Comparison of ENCODE assay signal across 22 cellular contexts in the genomic region with DNA sequence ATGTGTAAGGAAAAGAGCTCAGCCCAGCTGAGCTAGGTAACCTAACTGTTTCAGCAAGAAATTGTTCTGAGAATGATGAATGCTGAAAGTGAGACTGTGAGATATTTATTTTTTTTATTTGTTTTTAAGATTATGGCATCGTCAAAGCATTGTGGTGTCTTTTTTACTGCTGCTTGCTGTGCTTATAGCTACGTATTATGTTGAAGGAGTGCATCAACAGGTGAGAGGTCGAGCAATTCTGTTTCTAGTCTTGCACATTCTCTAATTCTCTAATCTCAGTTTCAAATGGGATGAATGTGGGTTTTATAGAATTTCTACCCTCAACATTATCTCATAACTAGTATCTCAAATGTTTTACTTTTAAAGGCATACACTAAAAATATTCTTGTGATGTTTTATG. TPM values are rescaled to one million over a fixed set of nuclear protein-coding genes. Genes with fewer than 3 reads are reported as not detected.
DNase-seq lines count a peak whose midpoint lies in the region; ATAC-seq and TF ChIP-seq lines count a peak whose summit lies in the region.
"Had no signal": no experiment of that assay in that cellular context is flagged by ENCODE, and none has a peak within 500 bp of the region (broad histone marks: within the 10 kb centered on the region; RNA-seq: fewer than 3 reads in every experiment).

No MANE protein-coding gene starts in this region.

- 94 to 96% methylated on average over 3 of the region's 3 CpGs for WGBS in heart right ventricle, 2 donors

- peak overlapping the region; percentile 17 for H3K27ac Mint-ChIP-seq in nephron progenitor cell
- no peak overlapping the region for H3K27ac Mint-ChIP-seq in activated CD4-positive, alpha-beta T cell treated with anti-CD3 and anti-CD28 coated beads, Interleukin-2, amount 10 ng/mL, durations not matched to agents 7 days and 5 days
- H3K27ac Mint-ChIP-seq: CD4-positive, alpha-beta T cell had no signal

- no peak for ATAC-seq in heart right ventricle

- H3K27me3 ChIP-seq in left ventricle myocardium inferior (ENCODE audit: low read depth) (no peaks in the 10 kb centered on the region), heart right ventricle (no peaks in the 10 kb centered on the region)
- H3K27me3 ChIP-seq: BE2C; BLaER1 treated with 17β-estradiol and CSF1 and Interleukin-3, amounts not matched to agents 10 nM and 100 nM had no signal

- no peak overlapping the region for H3K4me3 Mint-ChIP-seq in nephron progenitor cell
- no peak overlapping the region for H3K4me3 Mint-ChIP-seq in activated CD4-positive, alpha-beta T cell treated with anti-CD3 and anti-CD28 coated beads, Interleukin-2, amount 10 ng/mL, durations not matched to agents 7 days and 5 days
- H3K4me3 Mint-ChIP-seq: CD14-positive monocyte; CD4-positive, alpha-beta T cell had no signal

- H3K36me3 ChIP-seq in left ventricle myocardium inferior: peaks cover 38% of the 10 kb centered on the region
- H3K36me3 ChIP-seq in heart right ventricle: peaks cover 0 to 89% (median 5%) of the 10 kb centered on the region in 9 donors

- no peaks in the 10 kb centered on the region for H3K27me3 Mint-ChIP-seq in nephron progenitor cell (ENCODE audit: low read depth, poor library complexity)
- no peaks in the 10 kb centered on the region for H3K27me3 Mint-ChIP-seq in activated CD4-positive, alpha-beta T cell treated with anti-CD3 and anti-CD28 coated beads, Interleukin-2, amount 10 ng/mL, durations not matched to agents 7 days and 5 days
- H3K27me3 Mint-ChIP-seq: CD4-positive, alpha-beta T cell had no signal

- intact Hi-C loops in left ventricle myocardium inferior (cut with micrococcal nuclease): no loop called here
- intact Hi-C loops in heart right ventricle (cut with DNase I): no loop called here

- H3K4me1 ChIP-seq in left ventricle myocardium inferior (peaks cover 10% of the 10 kb centered on the region), heart right ventricle (peaks cover 0 to 8% (median 0%) of the 10 kb centered on the region in 9 donors)
- H3K4me1 ChIP-seq: A549, BE2C had no signal

- CTCF ChIA-PET in activated CD4-positive, alpha-beta T cell treated with anti-CD3 and anti-CD28 coated beads, Interleukin-2, amount 10 ng/mL, durations not matched to agents 7 days and 5 days (lab: Charles Lee): interaction anchor here (0.6 to 1.1 kb wide), 3 partner anchors 12 to 151 kb away, joined by 3 to 4 read pairs (median 4); no protein-coding TSS in a partner anchor

- H3K36me3 Mint-ChIP-seq in nephron progenitor cell (ENCODE audit: low read depth): peaks cover 25% of the 10 kb centered on the region
- H3K36me3 Mint-ChIP-seq in activated CD4-positive, alpha-beta T cell treated with anti-CD3 and anti-CD28 coated beads, Interleukin-2, amount 10 ng/mL, durations not matched to agents 7 days and 5 days (ENCODE audit: low read depth): peaks cover 2% of the 10 kb centered on the region

- H3K9me3 ChIP-seq in left ventricle myocardium inferior (replicated peaks): no peaks in the 10 kb centered on the region
- H3K9me3 ChIP-seq in heart right ventricle: no peaks in the 10 kb centered on the region
- H3K9me3 ChIP-seq: A549, BE2C had no signal

- no peak for DNase-seq in left ventricle myocardium inferior
- no peak for DNase-seq in heart right ventricle
- no peak for DNase-seq in nephron progenitor cell
- no peak for DNase-seq in activated CD4-positive, alpha-beta T cell treated with anti-CD3 and anti-CD28 coated beads, Interleukin-2, amount 10 ng/mL, durations not matched to agents 7 days and 5 days
- DNase-seq in NCI-H2196 (lab: John Stamatoyannopoulos, UW; ENCODE audit: unreplicated experiment): no peak
- DNase-seq in GOT3 (lab: John Stamatoyannopoulos, UW): no peak
- DNase-seq: 8988T; ACHN; AML-193; BE2C; Calu3; CD4-positive, alpha-beta T cell; COR-L47; DMS53; DMS79 treated with DMSO at 0.1 percent for 48 hours; GF-D8; H7; HCEC 1CT had no signal

- H3K27ac ChIP-seq in left ventricle myocardium inferior (replicated peaks): peak overlapping the region; percentile 80
- H3K27ac ChIP-seq in heart right ventricle: no peak overlapping the region
- peak overlapping the region; percentile 0 for H3K27ac ChIP-seq in VCaP
- H3K27ac ChIP-seq: A549; BLaER1 treated with 17β-estradiol and CSF1 and Interleukin-3, amounts not matched to agents 10 nM and 100 nM had no signal

- POLR2A ChIA-PET in activated CD4-positive, alpha-beta T cell treated with anti-CD3 and anti-CD28 coated beads, Interleukin-2, amount 10 ng/mL, durations not matched to agents 7 days and 5 days (lab: Charles Lee): no interaction called here

- H3K4me3 ChIP-seq in left ventricle myocardium inferior (no peak overlapping the region), heart right ventricle (no peak overlapping the region)
- H3K4me3 ChIP-seq: A549; BLaER1 treated with 17β-estradiol and CSF1 and Interleukin-3, amounts not matched to agents 10 nM and 100 nM had no signal

- H3K9me3 Mint-ChIP-seq in nephron progenitor cell: no peaks in the 10 kb centered on the region
- no peaks in the 10 kb centered on the region for H3K9me3 Mint-ChIP-seq in activated CD4-positive, alpha-beta T cell treated with anti-CD3 and anti-CD28 coated beads, Interleukin-2, amount 10 ng/mL, durations not matched to agents 7 days and 5 days
- H3K9me3 Mint-ChIP-seq: CD14-positive monocyte; CD4-positive, alpha-beta T cell had no signal

- TF ChIP-seq CTCF in left ventricle myocardium inferior (IDR thresholded peaks at IDR 0.05; ENCODE audit: borderline replicate concordance) (no peak), heart right ventricle (IDR thresholded peaks at IDR 0.05) (no peak), VCaP (conservative IDR thresholded peaks at IDR 0.05) (no peak), nephron progenitor cell (IDR thresholded peaks at IDR 0.05) (no peak)

- no peaks in the 10 kb centered on the region for H3K4me1 Mint-ChIP-seq in nephron progenitor cell
- H3K4me1 Mint-ChIP-seq in activated CD4-positive, alpha-beta T cell treated with anti-CD3 and anti-CD28 coated beads, Interleukin-2, amount 10 ng/mL, durations not matched to agents 7 days and 5 days: no peaks in the 10 kb centered on the region

RNA-seq across cellular contexts. Expression of gene VMP1, which starts 29.9 kb away (rescaled TPM):
- total RNA-seq in left ventricle myocardium inferior: 50.8 TPM
- total RNA-seq in heart right ventricle: 10 to 100 TPM; 41.3 to 98.9 (median 51.6) TPM
- 10 to 100 TPM; 20.5 to 38.1 TPM for polyA plus RNA-seq in heart right ventricle
- 100 to 1,000 TPM; 194 to 213 TPM for total RNA-seq in activated CD4-positive, alpha-beta T cell treated with anti-CD3 and anti-CD28 coated beads, Interleukin-2, amount 10 ng/mL, durations not matched to agents 7 days and 5 days

RNA-seq across cellular contexts. Expression of gene PTRH2, which starts 30.1 kb away (rescaled TPM):
- total RNA-seq in left ventricle myocardium inferior (10.9 TPM), heart right ventricle (10 to 100 TPM in 3 of 10 donors, 1 to 10 TPM in 7; 7.5 to 13.8 (median 9.1) TPM)
- 10 to 100 TPM; 21.7 to 23.6 TPM for polyA plus RNA-seq in heart right ventricle
- total RNA-seq in activated CD4-positive, alpha-beta T cell treated with anti-CD3 and anti-CD28 coated beads, Interleukin-2, amount 10 ng/mL, durations not matched to agents 7 days and 5 days: 10 to 100 TPM; 20.5 to 22.9 TPM

Comparison
In these comparisons a context has a peak if more than half of its experiments do, and no peak if none do; other contexts are left out.
1. H3K27ac ChIP-seq: peak in left ventricle myocardium inferior (single experiment) and VCaP (single experiment); none in heart right ventricle (0 of 10).